Comparison of ENCODE assay signal across 8 cellular contexts in the genomic region with DNA sequence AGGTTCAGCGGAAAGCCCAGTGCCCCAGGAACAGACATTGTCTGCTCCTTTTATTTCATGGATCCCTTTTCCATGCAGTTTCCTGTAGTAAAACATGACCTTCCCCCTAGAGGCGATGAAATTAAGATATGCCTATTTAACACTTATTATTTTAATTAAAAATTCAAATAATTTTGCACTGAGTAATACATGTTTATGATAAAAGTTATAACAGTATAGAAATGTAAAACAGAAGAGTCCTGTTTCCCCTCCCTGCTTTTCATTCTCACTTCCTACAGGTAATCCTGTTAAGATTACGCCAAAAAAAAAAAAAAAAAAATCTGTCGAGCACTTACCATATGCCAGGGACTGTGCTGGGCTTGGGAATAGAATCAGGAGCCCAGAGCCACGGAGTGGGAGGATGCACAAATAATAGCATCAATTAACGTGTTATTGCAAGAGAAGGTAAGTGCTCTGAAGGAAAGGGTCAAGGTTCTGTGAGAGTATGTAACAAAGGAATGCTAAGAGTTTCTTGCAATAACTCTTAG. TPM values are rescaled to one million over a fixed set of nuclear protein-coding genes. Genes with fewer than 3 reads are reported as not detected.
A peak's percentile ranks its signal among the peaks of the same experiment; 100 is the strongest.
DNase-seq lines count a peak whose midpoint lies in the region; ATAC-seq and TF ChIP-seq lines count a peak whose summit lies in the region.

No MANE protein-coding gene starts in this region.

- H3K27ac ChIP-seq in heart left ventricle (peak overlapping the region; percentile 48 to 96 (median 94)), left lung (peak overlapping the region; percentile 88 to 91), upper lobe of left lung (peak overlapping the region; percentile 91 to 98 (median 92))

- ATAC-seq in heart left ventricle (no peak), left lung (no peak), upper lobe of left lung (ENCODE audit: low FRiP score in 2 of 2) (no peak), GM19455 (IDR thresholded peaks at IDR 0.05; ENCODE audit: unreplicated experiment) (no peak), GM18909 (IDR thresholded peaks at IDR 0.05; ENCODE audit: poor library complexity, unreplicated experiment) (no peak)
- no peak for ATAC-seq in activated naive CD4-positive, alpha-beta T cell treated with anti-CD3 and anti-CD28 coated beads, Interleukin-2, amount 50 U/mL, for 72 hours

- H3K36me3 ChIP-seq in heart left ventricle: peaks cover 0 to 5% (median 0%) of the 10 kb centered on the region in 9 donors
- peaks cover 0 to 8% of the 10 kb centered on the region in 2 donors for H3K36me3 ChIP-seq in left lung
- peaks cover 0 to 10% (median 4%) of the 10 kb centered on the region in 4 donors for H3K36me3 ChIP-seq in upper lobe of left lung

- TF ChIP-seq POLR2A in heart left ventricle (IDR thresholded peaks at IDR 0.05): no peak
- TF ChIP-seq POLR2A in upper lobe of left lung (IDR thresholded peaks at IDR 0.05): no peak

- H3K9me3 ChIP-seq in heart left ventricle: no peaks in the 10 kb centered on the region
- no peaks in the 10 kb centered on the region for H3K9me3 ChIP-seq in left lung
- H3K9me3 ChIP-seq in upper lobe of left lung: no peaks in the 10 kb centered on the region

- TF ChIP-seq CTCF in heart left ventricle (IDR thresholded peaks at IDR 0.05) (peak in 1 of 12 donors; percentile 19), left lung (IDR thresholded peaks at IDR 0.05) (no peak), upper lobe of left lung (IDR thresholded peaks at IDR 0.05) (no peak)

- H3K36me3 Mint-ChIP-seq in activated naive CD4-positive, alpha-beta T cell treated with anti-CD3 and anti-CD28 coated beads, Interleukin-2, amount 50 U/mL, for 72 hours: peaks cover 7 to 8% of the 10 kb centered on the region in 2 donors

- H3K4me1 ChIP-seq in heart left ventricle (peaks cover 0 to 38% (median 19%) of the 10 kb centered on the region in 12 donors), left lung (peaks cover 15 to 49% of the 10 kb centered on the region in 2 donors), upper lobe of left lung (peaks cover 23 to 34% (median 30%) of the 10 kb centered on the region in 4 donors)

- peak overlapping the region; percentile 60 to 87 for H3K27ac Mint-ChIP-seq in activated naive CD4-positive, alpha-beta T cell treated with anti-CD3 and anti-CD28 coated beads, Interleukin-2, amount 50 U/mL, for 72 hours

- no peak for TF ChIP-seq EP300 in upper lobe of left lung (IDR thresholded peaks at IDR 0.05)

- intact Hi-C loops in heart left ventricle (cut with DNase I) (loop anchor here in 6 of 10 donors (2.0 to 5.0 kb wide), 9 partner anchors 42 to 93 kb away; a partner anchor contains a TSS), cardiac septum (cut with DNase I) (loop anchor here (2.0 to 5.0 kb wide), 2 partner anchors 48 to 93 kb away; a partner anchor contains a TSS), left lung (cut with DNase I) (no loop called here)

- H3K4me3 ChIP-seq in heart left ventricle (peak overlapping the region in 11 of 12 donors; percentile 53 to 96 (median 79)), left lung (peak overlapping the region; percentile 90 to 95), upper lobe of left lung (peak overlapping the region in 3 of 4 donors; percentile 83 to 97 (median 88))

- no peaks in the 10 kb centered on the region for H3K9me3 Mint-ChIP-seq in activated naive CD4-positive, alpha-beta T cell treated with anti-CD3 and anti-CD28 coated beads, Interleukin-2, amount 50 U/mL, for 72 hours

- no peak for DNase-seq in heart left ventricle
- no peak for DNase-seq in cardiac septum (ENCODE audit: low spot score)
- no peak for DNase-seq in activated naive CD4-positive, alpha-beta T cell treated with anti-CD3 and anti-CD28 coated beads, Interleukin-2, amount 50 U/mL, for 72 hours (ENCODE audit: low spot score in 2 of 2)
- no peak for DNase-seq in left lung
- DNase-seq in upper lobe of left lung: no peak
- DNase-seq in activated CD4-positive, CD25-positive, alpha-beta regulatory T cell treated with anti-CD3 and anti-CD28 coated beads, Interleukin-2, amount 50 U/mL, for 72 hours: no peak

- no peaks in the 10 kb centered on the region for H3K27me3 ChIP-seq in heart left ventricle
- H3K27me3 ChIP-seq in left lung: no peaks in the 10 kb centered on the region
- no peaks in the 10 kb centered on the region for H3K27me3 ChIP-seq in upper lobe of left lung

- WGBS in heart left ventricle, 4 donors: 1 to 7% (median 4%) methylated on average over 6 of the region's 6 CpGs
- 8 to 13% methylated on average over 6 of the region's 6 CpGs for WGBS in upper lobe of left lung, 2 donors

RNA-seq across cellular contexts. Expression of a gene that starts 0.8 kb away (rescaled TPM):
- total RNA-seq in heart left ventricle (10 to 100 TPM; 19.9 to 66.3 (median 46.8) TPM), cardiac septum (19.7 TPM), left lung (100 to 1,000 TPM in 1 of 2 donors, 10 to 100 TPM in 1; 74.5 to 108 TPM), upper lobe of left lung (100 to 1,000 TPM in 1 of 6 donors, 10 to 100 TPM in 5; 56.3 to 110 (median 84.1) TPM)
- polyA plus RNA-seq in heart left ventricle: 10 to 100 TPM; 26.9 to 43.4 TPM
- total RNA-seq in activated naive CD4-positive, alpha-beta T cell treated with anti-CD3 and anti-CD28 coated beads, Interleukin-2, amount 50 U/mL, for 72 hours: 10 to 100 TPM; 22.0 to 31.9 TPM

RNA-seq across cellular contexts. Expression of a gene that starts 41.4 kb away (rescaled TPM):
- total RNA-seq in heart left ventricle (100 to 1,000 TPM in 2 of 9 donors, 10 to 100 TPM in 7; 31.9 to 247 (median 74.2) TPM), cardiac septum (69.0 TPM), left lung (100 to 1,000 TPM; 302 to 326 TPM), upper lobe of left lung (100 to 1,000 TPM; 146 to 338 (median 208) TPM)
- 10 to 100 TPM; 30.1 to 36.4 TPM for polyA plus RNA-seq in heart left ventricle
- total RNA-seq in activated naive CD4-positive, alpha-beta T cell treated with anti-CD3 and anti-CD28 coated beads, Interleukin-2, amount 50 U/mL, for 72 hours: 10 to 100 TPM in 1 of 2 donors, 1 to 10 TPM in 1; 4.8 to 21.9 TPM

RNA-seq across cellular contexts. Expression of a gene that starts 48.4 kb away (rescaled TPM):
- total RNA-seq in heart left ventricle (10 to 100 TPM; 24.2 to 43.1 (median 35.9) TPM), cardiac septum (32.7 TPM), left lung (10 to 100 TPM; 36.3 to 46.6 TPM), upper lobe of left lung (10 to 100 TPM; 30.4 to 47.4 (median 38.3) TPM)
- 10 to 100 TPM; 23.0 to 38.2 TPM for polyA plus RNA-seq in heart left ventricle
- total RNA-seq in activated naive CD4-positive, alpha-beta T cell treated with anti-CD3 and anti-CD28 coated beads, Interleukin-2, amount 50 U/mL, for 72 hours: 10 to 100 TPM; 69.0 to 76.3 TPM

RNA-seq across cellular contexts. Expression of a gene that starts 48.6 kb away (rescaled TPM):
- 100 to 1,000 TPM; 128 to 189 (median 152) TPM for total RNA-seq in heart left ventricle
- polyA plus RNA-seq in heart left ventricle: 100 to 1,000 TPM; 112 to 192 TPM
- 125 TPM for total RNA-seq in cardiac septum
- 100 to 1,000 TPM; 387 to 423 TPM for total RNA-seq in activated naive CD4-positive, alpha-beta T cell treated with anti-CD3 and anti-CD28 coated beads, Interleukin-2, amount 50 U/mL, for 72 hours
- 100 to 1,000 TPM; 113 to 142 TPM for total RNA-seq in left lung
- total RNA-seq in upper lobe of left lung: 100 to 1,000 TPM; 101 to 196 (median 140) TPM

Comparison
In these comparisons a context has a peak if more than half of its experiments do, and no peak if none do; other contexts are left out.
1. intact Hi-C loops: an anchor here in heart left ventricle (2.0 to 5.0 kb wide) and cardiac septum (2.0 to 5.0 kb wide); none called in left lung.